ENCODE assay signal across 38 cellular contexts in genomic region chr4:53720776-53721175, GRCh38.
"Had no signal": no experiment of that assay in that cellular context is flagged by ENCODE, and none has a peak within 500 bp of the region (broad histone marks: within the 10 kb centered on the region; RNA-seq: fewer than 3 reads in every experiment).

No MANE protein-coding gene starts in this region.

- H3K27me3 ChIP-seq: adrenal gland, ascending aorta, body of pancreas, brain microvascular endothelial cell, breast epithelium, cardiac muscle cell had no signal

- H3K4me3 ChIP-seq: adrenal gland, ascending aorta, body of pancreas, breast epithelium, cardiac muscle cell had no signal

- H3K9me3 ChIP-seq: adrenal gland, ascending aorta, body of pancreas, breast epithelium had no signal

- ATAC-seq: activated naive CD4-positive, alpha-beta T cell treated with anti-CD3 and anti-CD28 coated beads, Interleukin-2, amount 50 U/mL, for 72 hours; activated naive CD8-positive, alpha-beta T cell treated with anti-CD3 and anti-CD28 coated beads, Interleukin-2, amount 50 U/mL, for 24 hours; activated T-cell treated with anti-CD3 and anti-CD28 coated beads, Interleukin-2, amount 50 U/mL, for 4 hours; activated T-cell treated with anti-CD3 and anti-CD28 coated beads, Interleukin-2, amount 50 U/mL, for 72 hours; activated T-helper 17 cell treated with anti-CD3 and anti-CD28 coated beads, Interleukin-2, amount 50 U/mL, for 72 hours; body of pancreas had no signal

- H3K4me1 Mint-ChIP-seq: activated naive CD4-positive, alpha-beta T cell treated with anti-CD3 and anti-CD28 coated beads, Interleukin-2, amount 10 ng/mL, durations not matched to agents 7 days and 5 days; activated naive CD4-positive, alpha-beta T cell treated with anti-CD3 and anti-CD28 coated beads, Interleukin-2, amount 50 U/mL, for 24 hours; activated naive CD8-positive, alpha-beta T cell treated with anti-CD3 and anti-CD28 coated beads for 36 hours; activated naive CD8-positive, alpha-beta T cell treated with anti-CD3 and anti-CD28 coated beads, Interleukin-2, amount 10 ng/mL, durations not matched to agents 7 days and 5 days; activated naive CD8-positive, alpha-beta T cell treated with anti-CD3 and anti-CD28 coated beads, Interleukin-2, amount 50 U/mL, for 24 hours; activated T-helper 17 cell treated with anti-CD3 and anti-CD28 coated beads, Interleukin-2, amount 50 U/mL, for 72 hours; brain; central memory CD8-positive, alpha-beta T cell had no signal

- DNase-seq: activated effector memory CD4-positive, alpha-beta T cell treated with anti-CD3 and anti-CD28 coated beads, Interleukin-2, amount 50 U/mL, for 16 hours; activated effector memory CD4-positive, alpha-beta T cell treated with Interleukin-2 at 50 U/mL for 16 hours; activated gamma-delta T cell; activated gamma-delta T cell treated with Interleukin-2 at 50 U/mL for 16 hours; activated naive CD4-positive, alpha-beta T cell; activated naive CD4-positive, alpha-beta T cell treated with anti-CD3 and anti-CD28 coated beads for 36 hours; activated naive CD4-positive, alpha-beta T cell treated with anti-CD3 and anti-CD28 coated beads, Interleukin-2, amount 10 ng/mL, durations not matched to agents 7 days and 5 days; activated naive CD4-positive, alpha-beta T cell treated with anti-CD3 and anti-CD28 coated beads, Interleukin-2, amount 50 U/mL, for 16 hours; activated naive CD4-positive, alpha-beta T cell treated with Interleukin-2 at 50 U/mL for 16 hours; activated naive CD8-positive, alpha-beta T cell treated with anti-CD3 and anti-CD28 coated beads for 36 hours; activated naive CD8-positive, alpha-beta T cell treated with anti-CD3 and anti-CD28 coated beads, Interleukin-2, amount 10 ng/mL, durations not matched to agents 7 days and 5 days; activated naive CD8-positive, alpha-beta T cell treated with anti-CD3 and anti-CD28 coated beads, Interleukin-2, amount 50 U/mL, for 24 hours; activated T-cell treated with anti-CD3 and anti-CD28 coated beads, Interleukin-2, amount 50 U/mL, for 1 hour; activated T-cell treated with anti-CD3 and anti-CD28 coated beads, Interleukin-2, amount 50 U/mL, for 24 hours; activated T-cell treated with anti-CD3 and anti-CD28 coated beads, Interleukin-2, amount 50 U/mL, for 4 hours; activated T-cell treated with anti-CD3 and anti-CD28 coated beads, Interleukin-2, amount 50 U/mL, for 48 hours; activated T-cell treated with anti-CD3 and anti-CD28 coated beads, Interleukin-2, amount 50 U/mL, for 72 hours; adrenal gland; amniotic stem cell; amygdala; anterior cingulate cortex; aorta; body of pancreas; brain microvascular endothelial cell; caudate nucleus; central memory CD4-positive, alpha-beta T cell; cerebellar nuclear complex had no signal

- H3K4me1 ChIP-seq: adrenal gland, body of pancreas, breast epithelium had no signal

- H3K27ac Mint-ChIP-seq: activated naive CD4-positive, alpha-beta T cell treated with anti-CD3 and anti-CD28 coated beads for 36 hours; activated naive CD4-positive, alpha-beta T cell treated with anti-CD3 and anti-CD28 coated beads, Interleukin-2, amount 10 ng/mL, durations not matched to agents 7 days and 5 days; activated naive CD4-positive, alpha-beta T cell treated with anti-CD3 and anti-CD28 coated beads, Interleukin-2, amount 50 U/mL, for 24 hours; activated naive CD4-positive, alpha-beta T cell treated with anti-CD3 and anti-CD28 coated beads, Interleukin-2, amount 50 U/mL, for 72 hours; activated naive CD8-positive, alpha-beta T cell; activated naive CD8-positive, alpha-beta T cell treated with anti-CD3 and anti-CD28 coated beads for 36 hours; activated naive CD8-positive, alpha-beta T cell treated with anti-CD3 and anti-CD28 coated beads, Interleukin-2, amount 10 ng/mL, durations not matched to agents 7 days and 5 days; activated naive CD8-positive, alpha-beta T cell treated with anti-CD3 and anti-CD28 coated beads, Interleukin-2, amount 50 U/mL, for 24 hours; activated T-cell treated with anti-CD3 and anti-CD28 coated beads, Interleukin-2, amount 50 U/mL, for 24 hours; activated T-cell treated with anti-CD3 and anti-CD28 coated beads, Interleukin-2, amount 50 U/mL, for 72 hours; activated T-helper 1 cell treated with anti-CD3 and anti-CD28 coated beads, Interleukin-12 subunit alpha, Interleukin-12 subunit beta, Interleukin-2, Interleukin-4 antibody, amounts not matched to agents 30 ng/mL and 10 ng/mL and 1 ng/mL, durations not matched to agents 14 hours and 24 hours and 36 hours; activated T-helper 17 cell treated with anti-CD3 and anti-CD28 coated beads, Interleukin-2, amount 50 U/mL, for 72 hours; activated T-helper 2 cell treated with anti-CD3 and anti-CD28 coated beads, Interferon-gamma antibody, Interleukin-2, Interleukin-4, amounts not matched to agents 10 μg/mL and 5 μg/mL and 100 μg/mL, durations not matched to agents 14 hours and 24 hours and 36 hours; brain had no signal

- H3K27ac ChIP-seq: adrenal gland, ascending aorta, body of pancreas, brain microvascular endothelial cell, breast epithelium, cardiac muscle cell had no signal

- H3K36me3 Mint-ChIP-seq: activated naive CD4-positive, alpha-beta T cell treated with anti-CD3 and anti-CD28 coated beads, Interleukin-2, amount 10 ng/mL, durations not matched to agents 7 days and 5 days; activated naive CD4-positive, alpha-beta T cell treated with anti-CD3 and anti-CD28 coated beads, Interleukin-2, amount 50 U/mL, for 24 hours; activated naive CD4-positive, alpha-beta T cell treated with anti-CD3 and anti-CD28 coated beads, Interleukin-2, amount 50 U/mL, for 72 hours; activated naive CD8-positive, alpha-beta T cell; activated naive CD8-positive, alpha-beta T cell treated with anti-CD3 and anti-CD28 coated beads for 36 hours; activated naive CD8-positive, alpha-beta T cell treated with anti-CD3 and anti-CD28 coated beads, Interleukin-2, amount 10 ng/mL, durations not matched to agents 7 days and 5 days; brain had no signal

- H3K9me3 Mint-ChIP-seq: activated naive CD4-positive, alpha-beta T cell treated with anti-CD3 and anti-CD28 coated beads for 36 hours; activated naive CD4-positive, alpha-beta T cell treated with anti-CD3 and anti-CD28 coated beads, Interleukin-2, amount 10 ng/mL, durations not matched to agents 7 days and 5 days; activated naive CD4-positive, alpha-beta T cell treated with anti-CD3 and anti-CD28 coated beads, Interleukin-2, amount 50 U/mL, for 24 hours; activated naive CD4-positive, alpha-beta T cell treated with anti-CD3 and anti-CD28 coated beads, Interleukin-2, amount 50 U/mL, for 72 hours; activated naive CD8-positive, alpha-beta T cell treated with anti-CD3 and anti-CD28 coated beads for 36 hours; activated naive CD8-positive, alpha-beta T cell treated with anti-CD3 and anti-CD28 coated beads, Interleukin-2, amount 10 ng/mL, durations not matched to agents 7 days and 5 days; activated naive CD8-positive, alpha-beta T cell treated with anti-CD3 and anti-CD28 coated beads, Interleukin-2, amount 50 U/mL, for 24 hours; activated T-cell treated with anti-CD3 and anti-CD28 coated beads, Interleukin-2, amount 50 U/mL, for 24 hours; activated T-cell treated with anti-CD3 and anti-CD28 coated beads, Interleukin-2, amount 50 U/mL, for 4 hours; activated T-cell treated with anti-CD3 and anti-CD28 coated beads, Interleukin-2, amount 50 U/mL, for 72 hours; activated T-helper 1 cell treated with anti-CD3 and anti-CD28 coated beads, Interleukin-12 subunit alpha, Interleukin-12 subunit beta, Interleukin-2, Interleukin-4 antibody, amounts not matched to agents 30 ng/mL and 10 ng/mL and 1 ng/mL, durations not matched to agents 14 hours and 24 hours and 36 hours; activated T-helper 17 cell treated with anti-CD3 and anti-CD28 coated beads, Interleukin-2, amount 50 U/mL, for 72 hours; activated T-helper 2 cell treated with anti-CD3 and anti-CD28 coated beads, Interferon-gamma antibody, Interleukin-2, Interleukin-4, amounts not matched to agents 10 μg/mL and 5 μg/mL and 100 μg/mL, durations not matched to agents 14 hours and 24 hours and 36 hours; brain; central memory CD8-positive, alpha-beta T cell had no signal

- H3K4me3 Mint-ChIP-seq: activated naive CD4-positive, alpha-beta T cell treated with anti-CD3 and anti-CD28 coated beads for 36 hours; activated naive CD4-positive, alpha-beta T cell treated with anti-CD3 and anti-CD28 coated beads, Interleukin-2, amount 10 ng/mL, durations not matched to agents 7 days and 5 days; activated naive CD4-positive, alpha-beta T cell treated with anti-CD3 and anti-CD28 coated beads, Interleukin-2, amount 50 U/mL, for 24 hours; activated naive CD8-positive, alpha-beta T cell; activated naive CD8-positive, alpha-beta T cell treated with anti-CD3 and anti-CD28 coated beads for 36 hours; activated naive CD8-positive, alpha-beta T cell treated with anti-CD3 and anti-CD28 coated beads, Interleukin-2, amount 10 ng/mL, durations not matched to agents 7 days and 5 days; activated naive CD8-positive, alpha-beta T cell treated with anti-CD3 and anti-CD28 coated beads, Interleukin-2, amount 50 U/mL, for 24 hours; activated T-cell treated with anti-CD3 and anti-CD28 coated beads, Interleukin-2, amount 50 U/mL, for 24 hours; activated T-cell treated with anti-CD3 and anti-CD28 coated beads, Interleukin-2, amount 50 U/mL, for 4 hours; activated T-cell treated with anti-CD3 and anti-CD28 coated beads, Interleukin-2, amount 50 U/mL, for 72 hours; activated T-helper 1 cell treated with anti-CD3 and anti-CD28 coated beads, Interleukin-12 subunit alpha, Interleukin-12 subunit beta, Interleukin-2, Interleukin-4 antibody, amounts not matched to agents 30 ng/mL and 10 ng/mL and 1 ng/mL, durations not matched to agents 14 hours and 24 hours and 36 hours; activated T-helper 17 cell treated with anti-CD3 and anti-CD28 coated beads, Interleukin-2, amount 50 U/mL, for 72 hours; brain; central memory CD8-positive, alpha-beta T cell had no signal

- H3K36me3 ChIP-seq: adrenal gland, ascending aorta, brain microvascular endothelial cell, breast epithelium, cardiac muscle cell had no signal
